In genomic region chr10:102432162-102432950, GRCh38 we compare ENCODE assay signal across 8 cellular contexts. TPM values are rescaled to one million over a fixed set of nuclear protein-coding genes. Genes with fewer than 3 reads are reported as not detected.
DNase-seq lines count a peak whose midpoint lies in the region; ATAC-seq and TF ChIP-seq lines count a peak whose summit lies in the region.

Gene CUEDC2 (minus strand): TSS chr10:102432574. CDS start chr10:102425188, 7,386 bp downstream.

- peak within 1 kb of the TSS; percentile 92 for H3K4me3 Mint-ChIP-seq in activated T-helper 2 cell treated with anti-CD3 and anti-CD28 coated beads, Interferon-gamma antibody, Interleukin-2, Interleukin-4, amounts not matched to agents 10 μg/mL and 5 μg/mL and 100 μg/mL, durations not matched to agents 14 hours and 24 hours and 36 hours (ENCODE audit: low read depth)
- peak within 1 kb of the TSS; percentile 97 for H3K4me3 Mint-ChIP-seq in natural killer cell

- DNase-seq in EL (peak; percentile 98), H4 (ENCODE audit: low spot score) (peak; percentile 95), LoVo (ENCODE audit: low spot score) (peak; percentile 95), RWPE2 (ENCODE audit: low spot score) (peak; percentile 92), fibroblast of lung (ENCODE audit: low read depth in 2 of 2) (peak; percentile 96), natural killer cell (peak; percentile 95)
- DNase-seq in activated T-helper 2 cell treated with anti-CD3 and anti-CD28 coated beads, Interferon-gamma antibody, Interleukin-2, Interleukin-4, amounts not matched to agents 10 μg/mL and 5 μg/mL and 100 μg/mL, durations not matched to agents 14 hours and 24 hours and 36 hours (ENCODE audit: low spot score) = peak; percentile 96
- DNase-seq in stimulated activated naive CD8-positive, alpha-beta T cell treated with anti-CD3 and anti-CD28 coated beads, Interleukin-15, Interleukin-2, amounts not matched to agents 100 U/mL and 50 U/mL, for 24 hours = peak; percentile 98

- H3K27ac Mint-ChIP-seq in activated T-helper 2 cell treated with anti-CD3 and anti-CD28 coated beads, Interferon-gamma antibody, Interleukin-2, Interleukin-4, amounts not matched to agents 10 μg/mL and 5 μg/mL and 100 μg/mL, durations not matched to agents 14 hours and 24 hours and 36 hours = peak within 1 kb of the TSS; percentile 93
- peak within 1 kb of the TSS; percentile 86 to 91 for H3K27ac Mint-ChIP-seq in natural killer cell

- intact Hi-C loops in activated T-helper 2 cell treated with anti-CD3 and anti-CD28 coated beads, Interferon-gamma antibody, Interleukin-2, Interleukin-4, amounts not matched to agents 10 μg/mL and 5 μg/mL and 100 μg/mL, durations not matched to agents 14 hours and 24 hours and 36 hours (cut with micrococcal nuclease) = loop anchor here (1.0 to 2.0 kb wide), 5 partner anchors 11 to 70 kb away; partner anchors contain the start of genes ACTR1A, NFKB2 and SUFU
- intact Hi-C loops in natural killer cell (cut with micrococcal nuclease) = loop anchor here (1.0 to 2.0 kb wide), 5 partner anchors 11 to 300 kb away; partner anchors contain the start of genes ACTR1A and SUFU

- H3K79me2 ChIP-seq in fibroblast of lung (ENCODE audit: control insufficient read depth, insufficient read depth, low read length) = peaks cover 7% of the 10 kb centered on the region

- H3K4me1 ChIP-seq in RWPE2 (ENCODE audit: insufficient read depth, poor library complexity, severe bottlenecking) = peaks cover 10% of the 10 kb centered on the region
- peaks cover 11% of the 10 kb centered on the region for H3K4me1 ChIP-seq in fibroblast of lung (ENCODE audit: control insufficient read depth, extremely low read depth, insufficient read depth, low read length)

- ATAC-seq in RWPE2 (ENCODE audit: low read depth) (peak; percentile 95), natural killer cell (peak; percentile 94 to 97 (median 96))
- peak; percentile 94 for ATAC-seq in stimulated activated naive CD8-positive, alpha-beta T cell treated with anti-CD3 and anti-CD28 coated beads, Interleukin-15, Interleukin-2, amounts not matched to agents 100 U/mL and 50 U/mL, for 24 hours

- H3K27ac ChIP-seq in RWPE2 (ENCODE audit: poor library complexity, severe bottlenecking) (peak within 1 kb of the TSS; percentile 56), fibroblast of lung (ENCODE audit: insufficient read depth, low read length) (peak within 1 kb of the TSS; percentile 71)

- peaks cover 11% of the 10 kb centered on the region for H3K36me3 ChIP-seq in RWPE2 (ENCODE audit: low read depth)
- no peaks in the 10 kb centered on the region for H3K36me3 ChIP-seq in fibroblast of lung (ENCODE audit: control insufficient read depth, insufficient read depth, low read length)

- H3K4me1 Mint-ChIP-seq in activated T-helper 2 cell treated with anti-CD3 and anti-CD28 coated beads, Interferon-gamma antibody, Interleukin-2, Interleukin-4, amounts not matched to agents 10 μg/mL and 5 μg/mL and 100 μg/mL, durations not matched to agents 14 hours and 24 hours and 36 hours (ENCODE audit: low read depth) = peaks cover 41% of the 10 kb centered on the region
- peaks cover 56 to 57% of the 10 kb centered on the region in 2 donors for H3K4me1 Mint-ChIP-seq in natural killer cell

- no peaks in the 10 kb centered on the region for H3K27me3 ChIP-seq in RWPE2 (ENCODE audit: insufficient read depth, poor library complexity, severe bottlenecking)
- H3K27me3 ChIP-seq in fibroblast of lung (ENCODE audit: control insufficient read depth, insufficient read depth, low read length) = no peaks in the 10 kb centered on the region

- peak within 1 kb of the TSS; percentile 98 for H3K4me2 ChIP-seq in fibroblast of lung (ENCODE audit: extremely low read depth, insufficient read depth, low read length)

- H4K20me1 ChIP-seq in fibroblast of lung (ENCODE audit: control insufficient read depth, extremely low read depth, insufficient read depth, low read length) = no peaks in the 10 kb centered on the region

- H3K9me3 Mint-ChIP-seq in activated T-helper 2 cell treated with anti-CD3 and anti-CD28 coated beads, Interferon-gamma antibody, Interleukin-2, Interleukin-4, amounts not matched to agents 10 μg/mL and 5 μg/mL and 100 μg/mL, durations not matched to agents 14 hours and 24 hours and 36 hours = no peaks in the 10 kb centered on the region
- H3K9me3 Mint-ChIP-seq in natural killer cell = no peaks in the 10 kb centered on the region

- peaks cover 15% of the 10 kb centered on the region for H3K36me3 Mint-ChIP-seq in activated T-helper 2 cell treated with anti-CD3 and anti-CD28 coated beads, Interferon-gamma antibody, Interleukin-2, Interleukin-4, amounts not matched to agents 10 μg/mL and 5 μg/mL and 100 μg/mL, durations not matched to agents 14 hours and 24 hours and 36 hours (ENCODE audit: low read depth)
- H3K36me3 Mint-ChIP-seq in natural killer cell = no peaks in the 10 kb centered on the region

- H3K27me3 Mint-ChIP-seq in activated T-helper 2 cell treated with anti-CD3 and anti-CD28 coated beads, Interferon-gamma antibody, Interleukin-2, Interleukin-4, amounts not matched to agents 10 μg/mL and 5 μg/mL and 100 μg/mL, durations not matched to agents 14 hours and 24 hours and 36 hours (ENCODE audit: low read depth) = no peaks in the 10 kb centered on the region
- H3K27me3 Mint-ChIP-seq in natural killer cell (ENCODE audit: low read depth in 2 of 2) = no peaks in the 10 kb centered on the region

- H3K9ac ChIP-seq in fibroblast of lung (ENCODE audit: insufficient read depth, low read length) = peak within 1 kb of the TSS; percentile 74

- H3K9me3 ChIP-seq in RWPE2 (ENCODE audit: severe bottlenecking) (no peaks in the 10 kb centered on the region), fibroblast of lung (ENCODE audit: control insufficient read depth, insufficient read depth, low read depth, low read length) (no peaks in the 10 kb centered on the region)

- peak within 1 kb of the TSS; percentile 76 for H2AFZ ChIP-seq in fibroblast of lung (ENCODE audit: low read length)

- no peak for TF ChIP-seq CTCF in RWPE2 (IDR thresholded peaks at IDR 0.05; ENCODE audit: poor library complexity, severe bottlenecking)
- no peak for TF ChIP-seq CTCF in fibroblast of lung (conservative IDR thresholded peaks at IDR 0.05 in 1 of 2, IDR thresholded peaks at IDR 0.05 in 1 of 2; ENCODE audit: low read depth in 1 of 2, low read length in 2 of 2)
- TF ChIP-seq CTCF in natural killer cell (IDR thresholded peaks at IDR 0.05) = no peak

- H3K4me3 ChIP-seq in RWPE2 (ENCODE audit: severe bottlenecking) (peak within 1 kb of the TSS; percentile 65), fibroblast of lung (replicated peaks in 1 of 4; ENCODE audit: control extremely low read depth in 1 of 4, insufficient read depth in 1 of 4, low read depth in 3 of 4, low read length in 4 of 4) (peak within 1 kb of the TSS; percentile 59 to 86 (median 71))

RNA-seq across cellular contexts. Expression of gene CUEDC2, which starts in this region (rescaled TPM):
- 47.4 and 64.5 TPM in 2 replicates for total RNA-seq in H4 (2014; rRNA removed; shearing (Covaris generic))
- total RNA-seq in activated T-helper 2 cell treated with anti-CD3 and anti-CD28 coated beads, Interferon-gamma antibody, Interleukin-2, Interleukin-4, amounts not matched to agents 10 μg/mL and 5 μg/mL and 100 μg/mL, durations not matched to agents 14 hours and 24 hours and 36 hours = 60.7 and 67.5 TPM in 2 replicates
- total RNA-seq in fibroblast of lung (60.8 and 63.2 TPM in 2 replicates), natural killer cell (10 to 100 TPM; 35.0 to 43.0 (median 37.7) TPM)
- 62.3 and 66.8 TPM in 2 replicates for polyA plus RNA-seq in fibroblast of lung
- 72.6 and 85.2 TPM in 2 replicates for polyA plus RNA-seq in fibroblast of lung (2012)
- 75.4 and 77.0 TPM in 2 replicates for polyA minus RNA-seq in fibroblast of lung (ENCODE audit: low replicate concordance)

Comparison
In these comparisons a context has a peak if more than half of its experiments do, and no peak if none do; other contexts are left out.
1. Peak in every context shown above with its lines: DNase-seq, ATAC-seq, H3K4me3 ChIP-seq and H3K27ac ChIP-seq.